Comparison of ENCODE assay signal across 1 cellular context in the genomic region with DNA sequence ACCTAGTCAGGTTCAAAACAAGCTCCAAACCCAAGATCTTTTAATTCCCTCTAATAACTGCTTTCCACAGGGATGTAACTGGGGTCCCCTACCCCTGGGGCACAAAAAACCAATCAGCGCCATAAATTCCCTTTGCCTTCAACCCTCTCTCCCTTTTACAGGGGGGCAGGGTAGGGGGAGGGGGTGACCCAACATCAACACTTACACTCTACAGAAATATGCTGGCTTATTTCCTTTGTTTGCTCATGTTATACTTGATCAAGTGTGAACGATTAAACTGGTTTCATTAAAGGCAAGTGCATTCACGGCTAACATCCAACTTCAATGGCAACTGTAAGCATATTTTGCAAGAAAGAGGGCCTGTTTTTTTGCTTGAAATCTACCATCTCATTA.
TF ChIP-seq lines count a peak whose summit lies in the region.

No MANE protein-coding gene starts in this region.

TF ChIP-seq in GM23338, 12 proteins besides CTCF, POLR2A, EP300 and RAD21 (continued from another document):
- TF ChIP-seq, protein P1, sequence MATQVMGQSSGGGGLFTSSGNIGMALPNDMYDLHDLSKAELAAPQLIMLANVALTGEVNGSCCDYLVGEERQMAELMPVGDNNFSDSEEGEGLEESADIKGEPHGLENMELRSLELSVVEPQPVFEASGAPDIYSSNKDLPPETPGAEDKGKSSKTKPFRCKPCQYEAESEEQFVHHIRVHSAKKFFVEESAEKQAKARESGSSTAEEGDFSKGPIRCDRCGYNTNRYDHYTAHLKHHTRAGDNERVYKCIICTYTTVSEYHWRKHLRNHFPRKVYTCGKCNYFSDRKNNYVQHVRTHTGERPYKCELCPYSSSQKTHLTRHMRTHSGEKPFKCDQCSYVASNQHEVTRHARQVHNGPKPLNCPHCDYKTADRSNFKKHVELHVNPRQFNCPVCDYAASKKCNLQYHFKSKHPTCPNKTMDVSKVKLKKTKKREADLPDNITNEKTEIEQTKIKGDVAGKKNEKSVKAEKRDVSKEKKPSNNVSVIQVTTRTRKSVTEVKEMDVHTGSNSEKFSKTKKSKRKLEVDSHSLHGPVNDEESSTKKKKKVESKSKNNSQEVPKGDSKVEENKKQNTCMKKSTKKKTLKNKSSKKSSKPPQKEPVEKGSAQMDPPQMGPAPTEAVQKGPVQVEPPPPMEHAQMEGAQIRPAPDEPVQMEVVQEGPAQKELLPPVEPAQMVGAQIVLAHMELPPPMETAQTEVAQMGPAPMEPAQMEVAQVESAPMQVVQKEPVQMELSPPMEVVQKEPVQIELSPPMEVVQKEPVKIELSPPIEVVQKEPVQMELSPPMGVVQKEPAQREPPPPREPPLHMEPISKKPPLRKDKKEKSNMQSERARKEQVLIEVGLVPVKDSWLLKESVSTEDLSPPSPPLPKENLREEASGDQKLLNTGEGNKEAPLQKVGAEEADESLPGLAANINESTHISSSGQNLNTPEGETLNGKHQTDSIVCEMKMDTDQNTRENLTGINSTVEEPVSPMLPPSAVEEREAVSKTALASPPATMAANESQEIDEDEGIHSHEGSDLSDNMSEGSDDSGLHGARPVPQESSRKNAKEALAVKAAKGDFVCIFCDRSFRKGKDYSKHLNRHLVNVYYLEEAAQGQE (IDR thresholded peaks at IDR 0.05; ENCODE audit: unreplicated experiment) = no peak
- TF ChIP-seq NANOG (IDR thresholded peaks at IDR 0.05; ENCODE audit: borderline replicate concordance) (no peak), JUNB (IDR thresholded peaks at IDR 0.05; ENCODE audit: unreplicated experiment) (no peak), STAT1 (IDR thresholded peaks at IDR 0.05; ENCODE audit: unreplicated experiment) (no peak), ZNF331 (CRISPR knock-in tag; IDR thresholded peaks at IDR 0.05; ENCODE audit: low read depth) (no peak), EZH2phosphoT487 (IDR thresholded peaks at IDR 0.05; ENCODE audit: unreplicated experiment) (no peak), POLR2AphosphoS5 (IDR thresholded peaks at IDR 0.05; ENCODE audit: low read depth) (no peak)
